Comparison of ENCODE assay signal across 28 cellular contexts in genomic region chr7:146172112-146172511, GRCh38.
A peak's percentile ranks its signal among the peaks of the same experiment; 100 is the strongest.
DNase-seq lines count a peak whose midpoint lies in the region; ATAC-seq and TF ChIP-seq lines count a peak whose summit lies in the region.
"Had no signal": no experiment of that assay in that cellular context is flagged by ENCODE, and none has a peak within 500 bp of the region (broad histone marks: within the 10 kb centered on the region; RNA-seq: fewer than 3 reads in every experiment).

No MANE protein-coding gene starts in this region.

- no peak overlapping the region for H3K9ac ChIP-seq in MM.1S (ENCODE audit: low read length)

- no peaks in the 10 kb centered on the region for H3K9me2 ChIP-seq in MM.1S (replicated peaks; ENCODE audit: insufficient read depth, low read length)

- H4K20me1 ChIP-seq in MM.1S (ENCODE audit: insufficient read depth, low read length) = no peaks in the 10 kb centered on the region

- no peak overlapping the region for H2AFZ ChIP-seq in MM.1S (ENCODE audit: low read length)

- TF ChIP-seq CTCF in MM.1S (IDR thresholded peaks at IDR 0.05; ENCODE audit: low read length) (no peak), RWPE2 (IDR thresholded peaks at IDR 0.05; ENCODE audit: poor library complexity, severe bottlenecking) (peak; percentile 9)

- H3K9me3 ChIP-seq in MM.1S (replicated peaks; ENCODE audit: insufficient read depth, low read length) (no peaks in the 10 kb centered on the region), RWPE2 (ENCODE audit: severe bottlenecking) (no peaks in the 10 kb centered on the region)
- H3K9me3 ChIP-seq: colonic mucosa, MG63, pancreas, thyroid gland had no signal

- H3K36me3 ChIP-seq in MM.1S (replicated peaks; ENCODE audit: insufficient read depth, low read length) (no peaks in the 10 kb centered on the region), RWPE2 (ENCODE audit: low read depth) (no peaks in the 10 kb centered on the region)
- H3K36me3 ChIP-seq: BE2C, colonic mucosa, MG63, pancreas, thyroid gland had no signal

- no peak for ATAC-seq in RWPE2 (ENCODE audit: low read depth)
- ATAC-seq: left cardiac atrium; pancreas; stimulated activated naive CD8-positive, alpha-beta T cell treated with anti-CD3 and anti-CD28 coated beads, Interleukin-15, amount 100 ng/mL, for 72 hours had no signal

- H3K4me3 ChIP-seq in MM.1S (ENCODE audit: low read length) (no peak overlapping the region), RWPE2 (ENCODE audit: severe bottlenecking) (no peak overlapping the region)
- H3K4me3 ChIP-seq: colonic mucosa, MG63, pancreas, thyroid gland had no signal

- H3K4me2 ChIP-seq in MM.1S (ENCODE audit: low read depth, low read length) = no peak overlapping the region

- no peaks in the 10 kb centered on the region for H3K27me3 ChIP-seq in MM.1S (replicated peaks; ENCODE audit: insufficient read depth, low read length)
- no peaks in the 10 kb centered on the region for H3K27me3 ChIP-seq in RWPE2 (ENCODE audit: insufficient read depth, poor library complexity, severe bottlenecking)
- H3K27me3 ChIP-seq: BE2C, colonic mucosa, MG63, thyroid gland had no signal

- H3K27ac ChIP-seq in MM.1S (ENCODE audit: low read length) (no peak overlapping the region), RWPE2 (ENCODE audit: poor library complexity, severe bottlenecking) (no peak overlapping the region)
- H3K27ac ChIP-seq: colonic mucosa, pancreas, thyroid gland had no signal

- no peaks in the 10 kb centered on the region for H3F3A ChIP-seq in MM.1S (ENCODE audit: insufficient read depth, low read length)

- no peaks in the 10 kb centered on the region for H3K79me2 ChIP-seq in MM.1S (ENCODE audit: low read length)

- no peaks in the 10 kb centered on the region for H3K4me1 ChIP-seq in MM.1S (ENCODE audit: low read length)
- H3K4me1 ChIP-seq in RWPE2 (ENCODE audit: insufficient read depth, poor library complexity, severe bottlenecking) = no peaks in the 10 kb centered on the region
- H3K4me1 ChIP-seq: BE2C, colonic mucosa, pancreas, thyroid gland had no signal

- DNase-seq in NCI-H2171 treated with DMSO at 0.1 percent for 48 hours (lab: John Stamatoyannopoulos, UW) (peak; percentile 9), NCI-H2171 (lab: John Stamatoyannopoulos, UW) (no peak), MM.1S (peak; percentile 7), RWPE2 (ENCODE audit: low spot score) (no peak), iris pigment epithelial cell (ENCODE audit: low read depth) (peak; percentile 3), GM03348 (ENCODE audit: low spot score) (no peak), D341Med (ENCODE audit: low spot score) (no peak), NCI-H345 treated with DMSO at 0.1 percent for 48 hours (lab: John Stamatoyannopoulos, UW; ENCODE audit: unreplicated experiment) (no peak)
- DNase-seq: activated CD4-positive, CD25-positive, alpha-beta regulatory T cell; anterior cingulate cortex; BE2C; colonic mucosa; DMS79 treated with DMSO at 0.1 percent for 48 hours; effector CD8-positive, alpha-beta T cell; foreskin fibroblast; KG1; left cardiac atrium; mammary epithelial cell; MG63; NCI-H146; pancreas; retina; SIG-M5; small intestine; stimulated activated CD4-positive, alpha-beta T cell treated with anti-CD3 and anti-CD28 coated beads, Interleukin-1b, Interleukin-23, amount 100 ng/mL, for 48 hours; stimulated activated CD8-positive, alpha-beta memory T cell treated with anti-CD3 and anti-CD28 coated beads, Interleukin-4, amount 100 ng/mL, for 48 hours; stimulated activated naive CD8-positive, alpha-beta T cell treated with anti-CD3 and anti-CD28 coated beads, Interleukin-15, amount 100 ng/mL, for 72 hours; thyroid gland had no signal

Comparison
In these comparisons a context has a peak if more than half of its experiments do, and no peak if none do; other contexts are left out.
1. DNase-seq: peak in NCI-H2171 treated with DMSO at 0.1 percent for 48 hours (single experiment), MM.1S (single experiment) and iris pigment epithelial cell (single experiment); none in NCI-H2171 (single experiment), RWPE2 (single experiment), GM03348 (single experiment), D341Med (single experiment) and NCI-H345 treated with DMSO at 0.1 percent for 48 hours (single experiment).